ENCODE assay signal across 20 cellular contexts in the genomic region with DNA sequence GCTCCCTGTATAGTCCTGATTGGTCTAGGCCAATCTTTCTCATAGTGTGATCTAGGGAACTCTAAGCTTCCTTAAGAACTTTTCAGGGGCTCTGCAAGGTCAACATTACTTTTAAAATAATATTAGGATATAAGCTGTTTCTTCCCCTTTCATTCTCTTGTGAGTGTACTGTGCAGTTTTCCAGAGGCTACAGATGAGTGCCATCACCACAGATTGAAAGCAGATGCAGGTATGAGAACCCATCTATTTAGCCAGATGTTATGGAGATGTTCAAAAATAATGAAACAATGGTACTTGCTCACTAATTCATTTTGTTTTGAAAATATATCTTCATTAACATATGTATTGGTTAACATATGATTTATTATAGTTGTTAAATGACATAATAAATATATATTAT.
A peak's percentile ranks its signal among the peaks of the same experiment; 100 is the strongest.
DNase-seq lines count a peak whose midpoint lies in the region; ATAC-seq and TF ChIP-seq lines count a peak whose summit lies in the region.
"Had no signal": no experiment of that assay in that cellular context is flagged by ENCODE, and none has a peak within 500 bp of the region (broad histone marks: within the 10 kb centered on the region; RNA-seq: fewer than 3 reads in every experiment).

No MANE protein-coding gene starts in this region.

- H3K9me3 Mint-ChIP-seq in HFFc6, result no peaks in the 10 kb centered on the region

- no peaks in the 10 kb centered on the region for H3K27me3 Mint-ChIP-seq in HFFc6 (ENCODE audit: insufficient read depth)
- H3K27me3 Mint-ChIP-seq: CD4-positive, CD25-positive, alpha-beta regulatory T cell had no signal

- H3K36me3 ChIP-seq in SJSA1 (no peaks in the 10 kb centered on the region), OCI-LY7 (ENCODE audit: insufficient read depth, low read length) (no peaks in the 10 kb centered on the region)
- H3K36me3 ChIP-seq: BE2C had no signal

- H3K9me2 ChIP-seq in OCI-LY7 (ENCODE audit: insufficient read depth, low read length), result no peaks in the 10 kb centered on the region

- ATAC-seq in HG03432 (IDR thresholded peaks at IDR 0.05; ENCODE audit: unreplicated experiment) (no peak), HG02623 (IDR thresholded peaks at IDR 0.05; ENCODE audit: unreplicated experiment) (no peak)

- intact Hi-C loops in OCI-LY7 (cut with micrococcal nuclease; ENCODE audit: unreplicated experiment), result no loop called here

- CTCF ChIA-PET in OCI-LY7 (lab: Charles Lee; ENCODE audit: unreplicated experiment), result no interaction called here

- peak overlapping the region; percentile 51; the same call in 1 of the 2 replicates for H3K27ac Mint-ChIP-seq in HFFc6
- H3K27ac Mint-ChIP-seq: CD4-positive, CD25-positive, alpha-beta regulatory T cell had no signal

- BruUV-seq in OCI-LY7 (replicated peaks; lab: Mats Ljungman, UMichigan), result no TSS peak

- no peak overlapping the region for H3K4me2 ChIP-seq in OCI-LY7 (ENCODE audit: low read length)
- H3K4me2 ChIP-seq: KMS-11 had no signal

- TF ChIP-seq CTCF in HFFc6 (IDR thresholded peaks at IDR 0.05) (no peak), OCI-LY7 (conservative IDR thresholded peaks at IDR 0.05; ENCODE audit: low read length) (no peak)

- H3K4me3 ChIP-seq in SJSA1 (no peak overlapping the region), OCI-LY7 (ENCODE audit: low read depth, low read length, poor library complexity, severe bottlenecking) (no peak overlapping the region)

- H3K36me3 Mint-ChIP-seq in HFFc6 (ENCODE audit: low read depth), result peaks cover 2% of the 10 kb centered on the region; the same call in 1 of the 2 replicates
- H3K36me3 Mint-ChIP-seq: CD4-positive, CD25-positive, alpha-beta regulatory T cell had no signal

- DNase-seq in HFFc6 (no peak), SJSA1 (ENCODE audit: low read depth in 1 of 2, low spot score in 2 of 2) (no peak), fibroblast of peridontal ligament (ENCODE audit: extremely low read depth) (peak; percentile 47), NCI-H1436 (lab: John Stamatoyannopoulos, UW) (no peak), OCI-LY7 (ENCODE audit: low spot score) (no peak)
- DNase-seq: BE2C; CD4-positive, CD25-positive, alpha-beta regulatory T cell; COR-L47; DMS 273 treated with DMSO at 0.1 percent for 48 hours; DND-41; GOT3; MV-4-11; NCI-H187; NCI-H2107; NCI-H510A; NCI-H82; SW 1271 had no signal

- peaks cover 37% of the 10 kb centered on the region for H3K4me1 Mint-ChIP-seq in HFFc6 (ENCODE audit: low read depth)
- H3K4me1 Mint-ChIP-seq: CD4-positive, CD25-positive, alpha-beta regulatory T cell had no signal

- no peak overlapping the region for H3K4me3 Mint-ChIP-seq in HFFc6
- H3K4me3 Mint-ChIP-seq: CD4-positive, CD25-positive, alpha-beta regulatory T cell had no signal

- no peaks in the 10 kb centered on the region for H3K79me2 ChIP-seq in OCI-LY7 (ENCODE audit: insufficient read depth, low read depth, low read length)

- no peak overlapping the region for H2AFZ ChIP-seq in OCI-LY7 (ENCODE audit: low read length)

- H3K4me1 ChIP-seq in SJSA1 (replicated peaks), result peaks cover 20% of the 10 kb centered on the region
- no peaks in the 10 kb centered on the region for H3K4me1 ChIP-seq in OCI-LY7 (ENCODE audit: insufficient read depth, low read length, poor library complexity, severe bottlenecking)
- H3K4me1 ChIP-seq: BE2C had no signal

- H3K27ac ChIP-seq in SJSA1 (peak overlapping the region; percentile 63), OCI-LY7 (ENCODE audit: low read depth, low read length, poor library complexity, severe bottlenecking) (no peak overlapping the region)
- H3K27ac ChIP-seq: KMS-11 had no signal

- POLR2A ChIA-PET in OCI-LY7 (lab: Charles Lee), result no interaction called here

- no peaks in the 10 kb centered on the region for H3K27me3 ChIP-seq in SJSA1 (replicated peaks)
- H3K27me3 ChIP-seq: BE2C had no signal

- H4K20me1 ChIP-seq in OCI-LY7 (ENCODE audit: insufficient read depth, low read length), result no peaks in the 10 kb centered on the region

- H3K9me3 ChIP-seq in SJSA1 (replicated peaks) (no peaks in the 10 kb centered on the region), OCI-LY7 (ENCODE audit: low read length) (no peaks in the 10 kb centered on the region)
- H3K9me3 ChIP-seq: BE2C had no signal
